In genomic region chr14:100213587-100213955, GRCh38 we compare ENCODE assay signal across 8 cellular contexts. TPM values are rescaled to one million over a fixed set of nuclear protein-coding genes. Genes with fewer than 3 reads are reported as not detected.
DNase-seq lines count a peak whose midpoint lies in the region; ATAC-seq and TF ChIP-seq lines count a peak whose summit lies in the region.

No MANE protein-coding gene starts in this region.

- ATAC-seq in T-cell (replicated peaks in 1 of 4) (no peak), GM21528 (IDR thresholded peaks at IDR 0.05; ENCODE audit: low FRiP score, unreplicated experiment) (no peak)

- CTCF ChIA-PET in T-cell (lab: Charles Lee): interaction anchor here in 1 of 2 donors (0.5 to 1.2 kb wide), 2 partner anchors 14 to 207 kb away, joined by 3 to 7 read pairs; no protein-coding TSS in a partner anchor

- TF ChIP-seq CTCF in GM12875 (IDR thresholded peaks at IDR 0.05; ENCODE audit: borderline replicate concordance, insufficient read depth, low read depth, low read length) (no peak), fibroblast of mammary gland (conservative IDR thresholded peaks at IDR 0.05; ENCODE audit: control insufficient read depth, insufficient read depth, low read depth, low read length) (no peak), retinal pigment epithelial cell (conservative IDR thresholded peaks at IDR 0.05; ENCODE audit: low read depth, low read length) (no peak)

- peaks cover 27 to 42% (median 34%) of the 10 kb centered on the region in 3 donors for H3K4me1 Mint-ChIP-seq in T-cell

- no peaks in the 10 kb centered on the region for H3K36me3 Mint-ChIP-seq in T-cell

- peak overlapping the region; percentile 98 for H3K4me3 ChIP-seq in GM12875 (ENCODE audit: low read depth, low read length)
- peak overlapping the region; percentile 60 for H3K4me3 ChIP-seq in fibroblast of mammary gland (ENCODE audit: control insufficient read depth, low read depth, low read length)
- H3K4me3 ChIP-seq in retinal pigment epithelial cell (ENCODE audit: low read length): peak overlapping the region; percentile 64

- POLR2A ChIA-PET in T-cell (lab: Charles Lee): no interaction called here

- H3K27me3 Mint-ChIP-seq in T-cell: no peaks in the 10 kb centered on the region

- H3K9me3 Mint-ChIP-seq in T-cell: no peaks in the 10 kb centered on the region

- DNase-seq in T-cell: no peak
- DNase-seq in fibroblast of mammary gland (ENCODE audit: low read depth): no peak
- DNase-seq in retinal pigment epithelial cell (ENCODE audit: low read depth): no peak
- no peak for DNase-seq in nucleus accumbens (lab: John Stamatoyannopoulos, UW)
- no peak for DNase-seq in DMS79 (lab: John Stamatoyannopoulos, UW)
- DNase-seq in ecto neural progenitor cell (ENCODE audit: low spot score): no peak

- peak overlapping the region; percentile 89 for H3K27ac Mint-ChIP-seq in T-cell

- H3K4me3 Mint-ChIP-seq in T-cell: peak overlapping the region; percentile 79 to 83 (median 82)

RNA-seq across cellular contexts. Expression of gene YY1, which starts 25.4 kb away (rescaled TPM):
- 10 to 100 TPM; 67.5 to 86.5 (median 74.2) TPM for total RNA-seq in T-cell

RNA-seq across cellular contexts. Expression of gene DEGS2, which starts 54.1 kb away (rescaled TPM):
- total RNA-seq in T-cell: under 1 TPM in 4 of 5 donors, not detected in 1; 0.19 to 0.79 (median 0.49) TPM
